8 cellular contexts compared by ENCODE assay signal in genomic region chr2:174013310-174013751, GRCh38. TPM values are rescaled to one million over a fixed set of nuclear protein-coding genes. Genes with fewer than 3 reads are reported as not detected.
DNase-seq lines count a peak whose midpoint lies in the region; ATAC-seq and TF ChIP-seq lines count a peak whose summit lies in the region.

No MANE protein-coding gene starts in this region.

- H3K36me3 Mint-ChIP-seq in T-cell, result no peaks in the 10 kb centered on the region

- POLR2A ChIA-PET in T-cell (lab: Charles Lee), result no interaction called here

- CTCF ChIA-PET in T-cell (lab: Charles Lee), result no interaction called here

- no peaks in the 10 kb centered on the region for H3K27me3 ChIP-seq in neutrophil

- no peaks in the 10 kb centered on the region for H3K9me3 ChIP-seq in neutrophil

- H3K4me1 ChIP-seq in neutrophil (ENCODE audit: control insufficient read depth in 1 of 2, insufficient read depth in 1 of 2, low read depth in 1 of 2, low read length in 1 of 2), result peaks cover 39 to 46% of the 10 kb centered on the region in 2 experiments

- peaks cover 3 to 13% of the 10 kb centered on the region in 2 donors for H3K27me3 Mint-ChIP-seq in T-cell

- no peak for TF ChIP-seq CTCF in neutrophil (IDR thresholded peaks at IDR 0.05)

- H3K4me3 Mint-ChIP-seq in T-cell, result peak overlapping the region; percentile 53 to 72 (median 69)

- no peaks in the 10 kb centered on the region for H3K36me3 ChIP-seq in neutrophil

- peak overlapping the region; percentile 97 for H3K27ac ChIP-seq in neutrophil

- DNase-seq in AG20443 (ENCODE audit: low spot score) (peak; percentile 54), T-cell (no peak), foreskin melanocyte (peak; percentile 38), DMS153 treated with DMSO at 0.1 percent for 48 hours (lab: John Stamatoyannopoulos, UW; ENCODE audit: unreplicated experiment) (no peak), SIG-M5 (lab: John Stamatoyannopoulos, UW) (no peak), GDM1 (lab: John Stamatoyannopoulos, UW) (no peak), COLO668 (lab: John Stamatoyannopoulos, UW; ENCODE audit: unreplicated experiment) (no peak)

- peak overlapping the region in 1 of 2 experiments; percentile 72 for H3K4me3 ChIP-seq in neutrophil (ENCODE audit: low read depth in 1 of 2, low read length in 1 of 2)

- H3K9me3 Mint-ChIP-seq in T-cell, result no peaks in the 10 kb centered on the region

- ATAC-seq in T-cell (replicated peaks in 1 of 4), result no peak

- H3K4me1 Mint-ChIP-seq in T-cell, result peaks cover 13 to 19% (median 13%) of the 10 kb centered on the region in 3 donors

- H3K27ac Mint-ChIP-seq in T-cell, result peak overlapping the region in 1 of 2 donors; percentile 56

RNA-seq across cellular contexts. Expression of gene SP3, which starts 48.2 kb away (rescaled TPM):
- 100 to 1,000 TPM; 107 to 150 (median 123) TPM for total RNA-seq in T-cell

Comparison
In these comparisons a context has a peak if more than half of its experiments do, and no peak if none do; other contexts are left out.
1. DNase-seq: peak in AG20443 (single experiment) and foreskin melanocyte (single experiment); none in T-cell (0 of 34), DMS153 treated with DMSO at 0.1 percent for 48 hours (single experiment), SIG-M5 (single experiment), GDM1 (single experiment) and COLO668 (single experiment).